ENCODE assay signal across 20 cellular contexts in the genomic region with DNA sequence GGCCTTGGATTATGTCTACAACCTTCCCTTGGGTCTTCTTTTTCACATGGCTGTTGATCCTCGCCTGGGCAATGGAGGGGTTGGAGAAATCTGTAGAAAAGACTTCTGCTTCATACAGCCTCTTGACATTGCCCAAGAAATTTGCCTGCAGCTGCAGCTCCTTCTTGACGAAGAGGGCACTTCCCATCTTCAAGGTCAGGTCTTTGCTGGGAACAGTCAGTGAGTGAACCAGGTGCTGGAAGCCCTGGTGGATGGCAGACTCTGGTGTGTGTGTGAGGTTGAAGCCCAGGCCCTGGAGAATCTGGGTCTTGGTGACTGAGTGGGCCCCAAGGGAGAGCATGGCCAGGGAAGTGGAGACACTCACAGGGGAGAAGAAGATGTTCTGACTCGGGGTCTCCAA. TPM values are rescaled to one million over a fixed set of nuclear protein-coding genes. Genes with fewer than 3 reads are reported as not detected.
DNase-seq lines count a peak whose midpoint lies in the region; ATAC-seq and TF ChIP-seq lines count a peak whose summit lies in the region.
"Had no signal": no experiment of that assay in that cellular context is flagged by ENCODE, and none has a peak within 500 bp of the region (broad histone marks: within the 10 kb centered on the region; RNA-seq: fewer than 3 reads in every experiment).

No MANE protein-coding gene starts in this region.

- no peak overlapping the region for H2BK5ac ChIP-seq in neuronal stem cell (ENCODE audit: low read length)

- no peak overlapping the region for H3K27ac ChIP-seq in SU-DHL-6 (ENCODE audit: low read depth, low read length)
- no peak overlapping the region for H3K27ac ChIP-seq in neuronal stem cell (replicated peaks; ENCODE audit: low read length)
- no peak overlapping the region for H3K27ac ChIP-seq in vagina
- no peak overlapping the region for H3K27ac ChIP-seq in OCI-LY7 (ENCODE audit: low read depth, low read length, poor library complexity, severe bottlenecking)
- no peak overlapping the region for H3K27ac ChIP-seq in gastrocnemius medialis
- H3K27ac ChIP-seq: 22Rv1, A549, C4-2B had no signal

- no peak overlapping the region for H2AK5ac ChIP-seq in neuronal stem cell (ENCODE audit: low read depth, low read length)

- POLR2A ChIA-PET in OCI-LY7 (lab: Charles Lee): no interaction called here

- no peaks in the 10 kb centered on the region for H3K79me1 ChIP-seq in neuronal stem cell (ENCODE audit: low read depth, low read length)

- TF ChIP-seq POLR2A in vagina (IDR thresholded peaks at IDR 0.05) (no peak), gastrocnemius medialis (IDR thresholded peaks at IDR 0.05) (no peak)

- H3F3A ChIP-seq in SU-DHL-6 (ENCODE audit: insufficient read depth): peaks cover 26% of the 10 kb centered on the region; the same call in 1 of the 2 replicates

- H3K79me2 ChIP-seq in SU-DHL-6 (ENCODE audit: insufficient read depth, low read length) (peaks cover 33% of the 10 kb centered on the region), OCI-LY7 (ENCODE audit: insufficient read depth, low read depth, low read length) (no peaks in the 10 kb centered on the region)

- H3K9me3 ChIP-seq in SU-DHL-6 (ENCODE audit: insufficient read depth, low read length): no peaks in the 10 kb centered on the region
- peaks cover 0 to 4% of the 10 kb centered on the region in 2 donors for H3K9me3 ChIP-seq in neuronal stem cell (replicated peaks in 1 of 2; ENCODE audit: control insufficient read depth in 2 of 2, insufficient read depth in 1 of 2, low read depth in 1 of 2, low read length in 2 of 2)
- H3K9me3 ChIP-seq in vagina: peaks cover 6% of the 10 kb centered on the region
- no peaks in the 10 kb centered on the region for H3K9me3 ChIP-seq in OCI-LY7 (ENCODE audit: low read length)
- no peaks in the 10 kb centered on the region for H3K9me3 ChIP-seq in gastrocnemius medialis
- H3K9me3 ChIP-seq: A549, Caco-2 had no signal

- no peak overlapping the region for H3K18ac ChIP-seq in neuronal stem cell (ENCODE audit: low read length)

- H2BK120ac ChIP-seq in neuronal stem cell (ENCODE audit: low read depth, low read length): no peak overlapping the region

- H3K4me3 ChIP-seq in SU-DHL-6 (ENCODE audit: insufficient read depth, low read length, poor library complexity, severe bottlenecking) (no peak overlapping the region), neuronal stem cell (ENCODE audit: low read length in 2 of 2) (no peak overlapping the region), vagina (no peak overlapping the region), OCI-LY7 (ENCODE audit: low read depth, low read length, poor library complexity, severe bottlenecking) (no peak overlapping the region), gastrocnemius medialis (no peak overlapping the region)
- H3K4me3 ChIP-seq: A549 had no signal

- H4K91ac ChIP-seq in neuronal stem cell (ENCODE audit: low read depth, low read length, poor library complexity): no peak overlapping the region

- peak overlapping the region; percentile 31 for H2BK15ac ChIP-seq in neuronal stem cell (ENCODE audit: low read length)

- H3K9ac ChIP-seq in SU-DHL-6 (ENCODE audit: low read length): no peak overlapping the region
- no peak overlapping the region for H3K9ac ChIP-seq in neuronal stem cell (ENCODE audit: low read depth, low read length, poor library complexity)

- no peak overlapping the region for H2AFZ ChIP-seq in SU-DHL-6 (ENCODE audit: low read depth, low read length, severe bottlenecking)
- H2AFZ ChIP-seq in neuronal stem cell (ENCODE audit: low read length): no peak overlapping the region
- no peak overlapping the region for H2AFZ ChIP-seq in OCI-LY7 (ENCODE audit: low read length)

- TF ChIP-seq CTCF in SU-DHL-6 (IDR thresholded peaks at IDR 0.05; ENCODE audit: insufficient read depth, low read length, poor library complexity, severe bottlenecking): no peak
- no peak for TF ChIP-seq CTCF in vagina (IDR thresholded peaks at IDR 0.05)
- TF ChIP-seq CTCF in OCI-LY7 (conservative IDR thresholded peaks at IDR 0.05; ENCODE audit: low read length): no peak
- no peak for TF ChIP-seq CTCF in gastrocnemius medialis (IDR thresholded peaks at IDR 0.05 in 4 of 5, conservative IDR thresholded peaks at IDR 0.05 in 1 of 5)

- H3K14ac ChIP-seq in neuronal stem cell (ENCODE audit: low read length): no peak overlapping the region

- H3K4me1 ChIP-seq in neuronal stem cell (ENCODE audit: control insufficient read depth in 2 of 2, insufficient read depth in 1 of 2, low read depth in 1 of 2, low read length in 2 of 2): peaks cover 0 to 5% of the 10 kb centered on the region in 2 donors
- no peaks in the 10 kb centered on the region for H3K4me1 ChIP-seq in vagina
- H3K4me1 ChIP-seq in OCI-LY7 (ENCODE audit: insufficient read depth, low read length, poor library complexity, severe bottlenecking): no peaks in the 10 kb centered on the region
- no peaks in the 10 kb centered on the region for H3K4me1 ChIP-seq in gastrocnemius medialis
- H3K4me1 ChIP-seq: Caco-2 had no signal

- H3K9me2 ChIP-seq in SU-DHL-6 (replicated peaks; ENCODE audit: insufficient read depth, low read length) (no peaks in the 10 kb centered on the region), OCI-LY7 (ENCODE audit: insufficient read depth, low read length) (no peaks in the 10 kb centered on the region)

- H3K36me3 ChIP-seq in SU-DHL-6 (ENCODE audit: low read length): 0 out of 2 replicates have a peak, but pooled peaks cover 25% of the 10 kb centered on the region
- H3K36me3 ChIP-seq in neuronal stem cell (replicated peaks in 1 of 2; ENCODE audit: control insufficient read depth in 2 of 2, insufficient read depth in 2 of 2, low read length in 2 of 2): no peaks in the 10 kb centered on the region
- no peaks in the 10 kb centered on the region for H3K36me3 ChIP-seq in vagina
- H3K36me3 ChIP-seq in OCI-LY7 (ENCODE audit: insufficient read depth, low read length): no peaks in the 10 kb centered on the region
- no peaks in the 10 kb centered on the region for H3K36me3 ChIP-seq in gastrocnemius medialis

- BruUV-seq in OCI-LY7 (replicated peaks; lab: Mats Ljungman, UMichigan): no TSS peak

- no peak overlapping the region for H3K4ac ChIP-seq in neuronal stem cell (ENCODE audit: low read length)

- H2BK12ac ChIP-seq in neuronal stem cell (ENCODE audit: low read length): no peak overlapping the region

- H3K23ac ChIP-seq in neuronal stem cell (ENCODE audit: low read depth, low read length, poor library complexity): no peak overlapping the region

- H3K4me2 ChIP-seq in SU-DHL-6 (ENCODE audit: low read depth, low read length, poor library complexity, severe bottlenecking) (peak overlapping the region; percentile 2), neuronal stem cell (ENCODE audit: insufficient read depth, low read length, poor library complexity, severe bottlenecking) (no peak overlapping the region), OCI-LY7 (ENCODE audit: low read length) (no peak overlapping the region)
- H3K4me2 ChIP-seq: A549 had no signal

- WGBS in neuronal stem cell (ENCODE audit: extremely low coverage in 2 of 2, insufficient read length in 2 of 2, insufficient replicate concordance in 1 of 2), 2 donors: no CpG with 5 or more reads among the region's 3 CpGs

- intact Hi-C loops in vagina (cut with DNase I) (no loop called here), OCI-LY7 (cut with micrococcal nuclease; ENCODE audit: unreplicated experiment) (no loop called here), gastrocnemius medialis (cut with DNase I; ENCODE audit: low total_unique reads) (no loop called here)

- no peak overlapping the region for H4K8ac ChIP-seq in neuronal stem cell (ENCODE audit: low read depth, low read length)

- no peak for ATAC-seq in gastrocnemius medialis
- ATAC-seq: A549 had no signal

- in situ Hi-C loops in gastrocnemius medialis (cut with MboI; ENCODE audit: low sequenced_read_pairs in 4 of 4): no loop called here

- H4K20me1 ChIP-seq in SU-DHL-6 (ENCODE audit: low read depth, low read length) (no peaks in the 10 kb centered on the region), OCI-LY7 (ENCODE audit: insufficient read depth, low read length) (no peaks in the 10 kb centered on the region)

- CTCF ChIA-PET in OCI-LY7 (lab: Charles Lee; ENCODE audit: unreplicated experiment): no interaction called here

- DNase-seq in activated CD8-positive, alpha-beta memory T cell treated with anti-CD3 and anti-CD28 coated beads, Interleukin-2, amount 50 U/mL, for 48 hours: peak; percentile 12
- DNase-seq in activated CD8-positive, alpha-beta memory T cell treated with anti-CD3 and anti-CD28 coated beads for 24 hours: no peak
- no peak for DNase-seq in neuronal stem cell (ENCODE audit: low spot score)
- DNase-seq in vagina (ENCODE audit: extremely low spot score in 2 of 2): peak; percentile 74
- DNase-seq in dedifferentiated amniotic fluid mesenchymal stem cell (ENCODE audit: extremely low spot score): no peak
- no peak for DNase-seq in OCI-LY7 (ENCODE audit: low spot score)
- no peak for DNase-seq in gastrocnemius medialis
- DNase-seq: AML-193; Caco-2; CD4-positive, alpha-beta T cell; GDM1; GOT3; H7 had no signal

- H3K27me3 ChIP-seq in SU-DHL-6 (ENCODE audit: low read length): no peaks in the 10 kb centered on the region
- no peaks in the 10 kb centered on the region for H3K27me3 ChIP-seq in neuronal stem cell (ENCODE audit: control insufficient read depth in 3 of 3, insufficient read depth in 3 of 3, low read depth in 1 of 3, low read length in 3 of 3)
- no peaks in the 10 kb centered on the region for H3K27me3 ChIP-seq in vagina
- no peaks in the 10 kb centered on the region for H3K27me3 ChIP-seq in gastrocnemius medialis

RNA-seq across cellular contexts. Expression of a gene that starts 6.7 kb away (rescaled TPM):
- not detected for polyA plus RNA-seq in neuronal stem cell (2013, experiment 1 of 2)
- polyA plus RNA-seq in neuronal stem cell (2013, experiment 2 of 2): not detected
- total RNA-seq in vagina (2.0 TPM), OCI-LY7 (2022) (not detected in 2 replicates), gastrocnemius medialis (not detected)
- not detected in 2 replicates for total RNA-seq in OCI-LY7 (2014; rRNA removed; shearing (Covaris generic))
- total RNA-seq: Caco-2; CD4-positive, alpha-beta T cell; H7; HT-29 had no signal
- polyA plus RNA-seq: A549 had no signal

RNA-seq across cellular contexts. Expression of a gene that starts 16.7 kb away (rescaled TPM):
- not detected for polyA plus RNA-seq in neuronal stem cell (2013, experiment 1 of 2)
- not detected for polyA plus RNA-seq in neuronal stem cell (2013, experiment 2 of 2)
- not detected for total RNA-seq in vagina
- total RNA-seq in OCI-LY7 (2014; rRNA removed; shearing (Covaris generic)): not detected in 2 replicates
- not detected in 2 replicates for total RNA-seq in OCI-LY7 (2022)
- under 1 TPM in 1 of 4 donors, not detected in 3; 0.22 TPM for total RNA-seq in gastrocnemius medialis
- total RNA-seq: CD4-positive, alpha-beta T cell; Daoy; HT-29 had no signal
- polyA plus RNA-seq: A549, BJ had no signal

RNA-seq across cellular contexts. Expression of a gene that starts 40.0 kb away (rescaled TPM):
- not detected for polyA plus RNA-seq in neuronal stem cell (2013, experiment 1 of 2)
- polyA plus RNA-seq in neuronal stem cell (2013, experiment 2 of 2): not detected
- total RNA-seq in vagina (8.6 TPM), OCI-LY7 (2022) (not detected in 2 replicates), gastrocnemius medialis (not detected)
- not detected in 2 replicates for total RNA-seq in OCI-LY7 (2014; rRNA removed; shearing (Covaris generic))
- total RNA-seq: Caco-2; CD4-positive, alpha-beta T cell; Daoy; H7; HT-29 had no signal
- polyA plus RNA-seq: A549, BJ had no signal

Comparison
In these comparisons a context has a peak if more than half of its experiments do, and no peak if none do; other contexts are left out.
1. DNase-seq: peak in activated CD8-positive, alpha-beta memory T cell treated with anti-CD3 and anti-CD28 coated beads, Interleukin-2, amount 50 U/mL, for 48 hours (single experiment) and vagina (2 of 2); none in activated CD8-positive, alpha-beta memory T cell treated with anti-CD3 and anti-CD28 coated beads for 24 hours (single experiment), neuronal stem cell (single experiment), dedifferentiated amniotic fluid mesenchymal stem cell (single experiment), OCI-LY7 (single experiment) and gastrocnemius medialis (0 of 2).